Comparison of ENCODE assay signal across 11 cellular contexts in genomic region chr5:88606173-88606572, GRCh38.
"Had no signal": no experiment of that assay in that cellular context is flagged by ENCODE, and none has a peak within 500 bp of the region (broad histone marks: within the 10 kb centered on the region; RNA-seq: fewer than 3 reads in every experiment).

No MANE protein-coding gene starts in this region.

- H3K4me3 ChIP-seq: GM23248, GM23338, HAP-1 had no signal

- FAIRE-seq: H1, H54 had no signal

- H3K27ac Mint-ChIP-seq: GM23338, H9, HFFc6 had no signal

- H2AFZ ChIP-seq: GM23248, GM23338 had no signal

- DNase-seq: GM23248, GOT3, H7, H9, HCEC 1CT, HFFc6 had no signal

- H3K4me1 Mint-ChIP-seq: GM23338 had no signal

- H3K27ac ChIP-seq: GM23248 had no signal

- H3K9ac ChIP-seq: GM23248 had no signal

- ATAC-seq: GM23338, HCT116 had no signal

- H3K36me3 ChIP-seq: HAP-1 had no signal

- H3K4me3 Mint-ChIP-seq: GM23338, H9, HFFc6 had no signal

- H3K9me3 ChIP-seq: HAP-1 had no signal

- H3K4me2 ChIP-seq: GM23338 had no signal
